Comparison of ENCODE assay signal across 1 cellular context in the genomic region with DNA sequence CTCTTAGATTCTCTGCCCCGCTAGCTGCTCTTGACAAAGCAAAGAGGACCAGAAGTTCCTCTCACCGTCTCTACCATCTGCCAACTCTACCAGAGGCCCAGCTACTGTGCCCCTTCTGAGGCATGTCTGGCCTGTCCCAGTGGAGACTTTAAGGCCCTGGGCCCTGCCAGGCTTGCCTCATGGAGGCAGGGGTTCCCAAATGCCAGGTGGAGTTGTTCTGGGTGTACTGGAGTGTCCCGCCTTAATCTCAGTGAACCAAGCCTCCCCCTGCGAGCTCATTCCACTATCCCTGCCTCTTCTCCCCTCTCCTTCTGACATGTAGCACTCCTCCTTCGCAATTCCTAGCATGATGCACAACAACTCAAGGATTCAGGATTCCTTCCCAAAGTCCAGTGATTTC.
TF ChIP-seq lines count a peak whose summit lies in the region.

No MANE protein-coding gene starts in this region.

TF ChIP-seq in GM23338, 12 proteins besides CTCF, POLR2A, EP300 and RAD21 (continued from another document):
- TF ChIP-seq, protein P1, sequence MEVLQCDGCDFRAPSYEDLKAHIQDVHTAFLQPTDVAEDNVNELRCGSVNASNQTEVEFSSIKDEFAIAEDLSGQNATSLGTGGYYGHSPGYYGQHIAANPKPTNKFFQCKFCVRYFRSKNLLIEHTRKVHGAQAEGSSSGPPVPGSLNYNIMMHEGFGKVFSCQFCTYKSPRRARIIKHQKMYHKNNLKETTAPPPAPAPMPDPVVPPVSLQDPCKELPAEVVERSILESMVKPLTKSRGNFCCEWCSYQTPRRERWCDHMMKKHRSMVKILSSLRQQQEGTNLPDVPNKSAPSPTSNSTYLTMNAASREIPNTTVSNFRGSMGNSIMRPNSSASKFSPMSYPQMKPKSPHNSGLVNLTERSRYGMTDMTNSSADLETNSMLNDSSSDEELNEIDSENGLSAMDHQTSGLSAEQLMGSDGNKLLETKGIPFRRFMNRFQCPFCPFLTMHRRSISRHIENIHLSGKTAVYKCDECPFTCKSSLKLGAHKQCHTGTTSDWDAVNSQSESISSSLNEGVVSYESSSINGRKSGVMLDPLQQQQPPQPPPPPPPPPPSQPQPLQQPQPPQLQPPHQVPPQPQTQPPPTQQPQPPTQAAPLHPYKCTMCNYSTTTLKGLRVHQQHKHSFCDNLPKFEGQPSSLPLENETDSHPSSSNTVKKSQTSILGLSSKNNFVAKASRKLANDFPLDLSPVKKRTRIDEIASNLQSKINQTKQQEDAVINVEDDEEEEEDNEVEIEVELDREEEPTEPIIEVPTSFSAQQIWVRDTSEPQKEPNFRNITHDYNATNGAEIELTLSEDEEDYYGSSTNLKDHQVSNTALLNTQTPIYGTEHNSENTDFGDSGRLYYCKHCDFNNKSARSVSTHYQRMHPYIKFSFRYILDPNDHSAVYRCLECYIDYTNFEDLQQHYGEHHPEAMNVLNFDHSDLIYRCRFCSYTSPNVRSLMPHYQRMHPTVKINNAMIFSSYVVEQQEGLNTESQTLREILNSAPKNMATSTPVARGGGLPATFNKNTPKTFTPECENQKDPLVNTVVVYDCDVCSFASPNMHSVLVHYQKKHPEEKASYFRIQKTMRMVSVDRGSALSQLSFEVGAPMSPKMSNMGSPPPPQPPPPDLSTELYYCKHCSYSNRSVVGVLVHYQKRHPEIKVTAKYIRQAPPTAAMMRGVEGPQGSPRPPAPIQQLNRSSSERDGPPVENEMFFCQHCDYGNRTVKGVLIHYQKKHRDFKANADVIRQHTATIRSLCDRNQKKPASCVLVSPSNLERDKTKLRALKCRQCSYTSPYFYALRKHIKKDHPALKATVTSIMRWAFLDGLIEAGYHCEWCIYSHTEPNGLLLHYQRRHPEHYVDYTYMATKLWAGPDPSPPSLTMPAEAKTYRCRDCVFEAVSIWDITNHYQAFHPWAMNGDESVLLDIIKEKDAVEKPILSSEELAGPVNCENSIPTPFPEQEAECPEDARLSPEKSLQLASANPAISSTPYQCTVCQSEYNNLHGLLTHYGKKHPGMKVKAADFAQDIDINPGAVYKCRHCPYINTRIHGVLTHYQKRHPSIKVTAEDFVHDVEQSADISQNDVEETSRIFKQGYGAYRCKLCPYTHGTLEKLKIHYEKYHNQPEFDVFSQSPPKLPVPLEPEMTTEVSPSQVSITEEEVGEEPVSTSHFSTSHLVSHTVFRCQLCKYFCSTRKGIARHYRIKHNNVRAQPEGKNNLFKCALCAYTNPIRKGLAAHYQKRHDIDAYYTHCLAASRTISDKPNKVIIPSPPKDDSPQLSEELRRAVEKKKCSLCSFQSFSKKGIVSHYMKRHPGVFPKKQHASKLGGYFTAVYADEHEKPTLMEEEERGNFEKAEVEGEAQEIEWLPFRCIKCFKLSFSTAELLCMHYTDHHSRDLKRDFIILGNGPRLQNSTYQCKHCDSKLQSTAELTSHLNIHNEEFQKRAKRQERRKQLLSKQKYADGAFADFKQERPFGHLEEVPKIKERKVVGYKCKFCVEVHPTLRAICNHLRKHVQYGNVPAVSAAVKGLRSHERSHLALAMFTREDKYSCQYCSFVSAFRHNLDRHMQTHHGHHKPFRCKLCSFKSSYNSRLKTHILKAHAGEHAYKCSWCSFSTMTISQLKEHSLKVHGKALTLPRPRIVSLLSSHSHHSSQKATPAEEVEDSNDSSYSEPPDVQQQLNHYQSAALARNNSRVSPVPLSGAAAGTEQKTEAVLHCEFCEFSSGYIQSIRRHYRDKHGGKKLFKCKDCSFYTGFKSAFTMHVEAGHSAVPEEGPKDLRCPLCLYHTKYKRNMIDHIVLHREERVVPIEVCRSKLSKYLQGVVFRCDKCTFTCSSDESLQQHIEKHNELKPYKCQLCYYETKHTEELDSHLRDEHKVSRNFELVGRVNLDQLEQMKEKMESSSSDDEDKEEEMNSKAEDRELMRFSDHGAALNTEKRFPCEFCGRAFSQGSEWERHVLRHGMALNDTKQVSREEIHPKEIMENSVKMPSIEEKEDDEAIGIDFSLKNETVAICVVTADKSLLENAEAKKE (CRISPR knock-in tag; IDR thresholded peaks at IDR 0.05): no peak
- no peak for TF ChIP-seq NANOG (IDR thresholded peaks at IDR 0.05; ENCODE audit: borderline replicate concordance)
- TF ChIP-seq POLR2AphosphoS5 (IDR thresholded peaks at IDR 0.05; ENCODE audit: low read depth): no peak
- TF ChIP-seq STAT1 (IDR thresholded peaks at IDR 0.05; ENCODE audit: unreplicated experiment): no peak
- TF ChIP-seq, protein P2, sequence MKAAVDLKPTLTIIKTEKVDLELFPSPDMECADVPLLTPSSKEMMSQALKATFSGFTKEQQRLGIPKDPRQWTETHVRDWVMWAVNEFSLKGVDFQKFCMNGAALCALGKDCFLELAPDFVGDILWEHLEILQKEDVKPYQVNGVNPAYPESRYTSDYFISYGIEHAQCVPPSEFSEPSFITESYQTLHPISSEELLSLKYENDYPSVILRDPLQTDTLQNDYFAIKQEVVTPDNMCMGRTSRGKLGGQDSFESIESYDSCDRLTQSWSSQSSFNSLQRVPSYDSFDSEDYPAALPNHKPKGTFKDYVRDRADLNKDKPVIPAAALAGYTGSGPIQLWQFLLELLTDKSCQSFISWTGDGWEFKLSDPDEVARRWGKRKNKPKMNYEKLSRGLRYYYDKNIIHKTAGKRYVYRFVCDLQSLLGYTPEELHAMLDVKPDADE (IDR thresholded peaks at IDR 0.05): no peak
- TF ChIP-seq ZNF114 (CRISPR knock-in tag; IDR thresholded peaks at IDR 0.05): no peak
